In the genomic region with DNA sequence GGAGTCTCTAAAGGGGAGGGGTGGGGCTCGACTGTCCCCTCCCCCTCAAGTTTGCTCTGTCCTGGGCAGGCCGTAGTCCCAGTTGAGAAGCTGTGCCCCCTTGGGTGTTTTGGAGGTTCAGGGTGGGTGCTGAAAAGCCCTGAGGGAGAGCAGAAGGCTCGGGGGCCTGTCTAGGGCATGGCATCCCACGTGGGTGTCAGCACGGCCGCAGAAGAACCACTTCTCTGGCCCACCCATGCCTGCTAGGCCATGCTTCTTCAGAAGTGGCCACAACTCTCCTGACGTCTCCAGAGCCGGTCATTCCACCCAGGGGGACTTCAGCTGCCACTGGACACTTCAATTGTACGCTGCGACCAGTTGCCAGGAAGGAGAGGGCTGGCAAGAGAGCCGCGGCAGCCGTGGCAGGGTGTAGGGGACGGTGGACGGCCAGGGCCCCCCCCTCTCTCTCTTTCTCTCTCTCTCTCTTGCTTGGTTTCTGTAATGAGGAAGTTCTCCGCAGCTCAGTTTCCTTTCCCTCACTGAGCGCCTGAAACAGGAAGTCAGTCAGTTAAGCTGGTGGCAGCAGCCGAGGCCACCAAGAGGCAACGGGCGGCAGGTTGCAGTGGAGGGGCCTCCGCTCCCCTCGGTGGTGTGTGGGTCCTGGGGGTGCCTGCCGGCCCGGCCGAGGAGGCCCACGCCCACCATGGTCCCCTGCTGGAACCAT, we compare ENCODE assay signal across 9 cellular contexts. TPM values are rescaled to one million over a fixed set of nuclear protein-coding genes. Genes with fewer than 3 reads are reported as not detected.
DNase-seq lines count a peak whose midpoint lies in the region; ATAC-seq, FAIRE-seq and TF ChIP-seq lines count a peak whose summit lies in the region.
"Had no signal": no experiment of that assay in that cellular context is flagged by ENCODE, and none has a peak within 500 bp of the region (broad histone marks: within the 10 kb centered on the region; RNA-seq: fewer than 3 reads in every experiment).

A gene (plus strand): TSS at position 546 of the 703 bp plus-strand sequence. CDS start 137 bp downstream, at position 683.

- H3K27ac ChIP-seq in Panc1 (ENCODE audit: low read length) (no peak within 1 kb of the TSS), HepG2 (ENCODE audit: extremely low read length, insufficient read depth, low read length) (peak within 1 kb of the TSS; percentile 82)

- H3K27me3 ChIP-seq in Panc1 (ENCODE audit: control insufficient read depth, insufficient read depth, low read length): no peaks in the 10 kb centered on the region
- H3K27me3 ChIP-seq in HepG2 (ENCODE audit: control insufficient read depth in 1 of 2, insufficient read depth in 2 of 2, low read length in 2 of 2): no peaks in the 10 kb centered on the region; a peak in 1 of 5 replicates

- peak within 1 kb of the TSS; percentile 97 for H3K4me2 ChIP-seq in HepG2 (ENCODE audit: low read depth, low read length)

- TF ChIP-seq RAD21 in HepG2 (CRISPR knock-in tag; IDR thresholded peaks at IDR 0.05): peak; percentile 31; the same call in 1 of the 2 replicates

- no peak for FAIRE-seq in HepG2 (lab: Jason Lieb, UNC)
- FAIRE-seq: islet of Langerhans had no signal

- H3K9ac ChIP-seq in HepG2 (ENCODE audit: insufficient read depth, low read depth, low read length): peak within 1 kb of the TSS; percentile 72

- no peak for TF ChIP-seq EP300 in HepG2 (IDR thresholded peaks at IDR 0.05; ENCODE audit: low read depth in 2 of 2, low read length in 2 of 2)
- no peak; the same call in none of the 2 replicates for TF ChIP-seq EP300 in HepG2 (CRISPR knock-in tag; IDR thresholded peaks at IDR 0.05; ENCODE audit: borderline replicate concordance)

- H3K4me1 ChIP-seq in Panc1 (ENCODE audit: control insufficient read depth, insufficient read depth, low read length) (peaks cover 5% of the 10 kb centered on the region), HepG2 (ENCODE audit: insufficient read depth, low read length) (peaks cover 65% of the 10 kb centered on the region)

- WGBS in HepG2 (ENCODE audit: low lambda C conversion rate): 15% methylated on average over 23 of the region's 26 CpGs

- H3K4me3 ChIP-seq in Panc1 (ENCODE audit: low read depth in 2 of 2, low read length in 2 of 2): no peak within 1 kb of the TSS
- peak within 1 kb of the TSS; percentile 66 to 87 (median 80) for H3K4me3 ChIP-seq in HepG2 (replicated peaks in 1 of 3; ENCODE audit: insufficient read depth in 1 of 3, low read depth in 2 of 3, low read length in 3 of 3)

- H2AFZ ChIP-seq in HepG2 (ENCODE audit: low read length): peak within 1 kb of the TSS; percentile 24

- DNase-seq in GM13977 (ENCODE audit: low spot score) (peak; percentile 81), Panc1 (ENCODE audit: low read depth, low spot score) (no peak), activated gamma-delta T cell treated with Interleukin-2 at 50 U/mL for 16 hours (peak; percentile 75), HepG2 (ENCODE audit: low spot score) (peak; percentile 59), NCI-H345 (lab: John Stamatoyannopoulos, UW) (no peak), NCI-H2196 treated with DMSO at 0.1 percent for 48 hours (lab: John Stamatoyannopoulos, UW; ENCODE audit: unreplicated experiment) (no peak)
- DNase-seq in stimulated activated CD8-positive, alpha-beta memory T cell treated with anti-CD3 and anti-CD28 coated beads, Interleukin-4, amount 100 ng/mL, for 4 hours (ENCODE audit: low read depth in 2 of 2, low spot score in 1 of 2): peak; percentile 38 to 48

- CTCF ChIA-PET in Panc1 (lab: Charles Lee) (no interaction called here), HepG2 (lab: Yijun Ruan, JAX; ENCODE audit: low intra/inter-chr PET ratio, low total read pairs) (no interaction called here)

- POLR2A ChIA-PET in Panc1 (lab: Charles Lee) (no interaction called here), HepG2 (lab: Yijun Ruan, JAX) (interaction anchor here (0.8 to 4.0 kb wide), 15 partner anchors 10 to 205 kb away, joined by 3 to 40 read pairs (median 4); a partner anchor contains a TSS)

- H3K9me3 ChIP-seq in Panc1 (ENCODE audit: control insufficient read depth, insufficient read depth, low read depth, low read length) (no peaks in the 10 kb centered on the region), HepG2 (ENCODE audit: low read length) (no peaks in the 10 kb centered on the region)

- H3K36me3 ChIP-seq in Panc1 (ENCODE audit: control insufficient read depth, insufficient read depth, low read length) (no peaks in the 10 kb centered on the region), HepG2 (replicated peaks in 1 of 2; ENCODE audit: control insufficient read depth in 1 of 2, insufficient read depth in 2 of 2, low read length in 2 of 2) (no peaks in the 10 kb centered on the region)

- ATAC-seq in HG02763 (IDR thresholded peaks at IDR 0.05; ENCODE audit: unreplicated experiment) (peak; percentile 41), Panc1 (0 out of 2 replicates have a peak, but pooled peaks have one; percentile 19), HepG2 (peak; percentile 10)

- TF ChIP-seq CTCF in GM13977 (IDR thresholded peaks at IDR 0.05; ENCODE audit: extremely low read depth, insufficient read depth, missing control alignments): no peak
- no peak for TF ChIP-seq CTCF in Panc1 (IDR thresholded peaks at IDR 0.05)
- TF ChIP-seq CTCF in HepG2 (CRISPR knock-in tag; IDR thresholded peaks at IDR 0.05): no peak

- intact Hi-C loops in Panc1 (cut with micrococcal nuclease; ENCODE audit: unreplicated experiment) (no loop called here), HepG2 (cut with micrococcal nuclease; ENCODE audit: unreplicated experiment) (loop anchor here (1.0 to 5.0 kb wide), 3 partner anchors 62 to 203 kb away; no protein-coding TSS in a partner anchor)

- BruUV-seq in Panc1 (replicated peaks; lab: Mats Ljungman, UMichigan) (no TSS peak), HepG2 (replicated peaks; lab: Mats Ljungman, UMichigan) (TSS peak; percentile 75)

- in situ Hi-C loops in GM13977 (cut with MboI; ENCODE audit: low pct_unique_long_range_greater_than_20kb, low sequenced_read_pairs, unreplicated experiment) (no loop called here), Panc1 (cut with HindIII; ENCODE audit: low pct_unique_long_range_greater_than_20kb, low sequenced_read_pairs) (no loop called here), HepG2 (cut with HindIII; ENCODE audit: extremely low pct_ligation_motif_present, low pct_unique_long_range_greater_than_20kb) (no loop called here)

- H4K20me1 ChIP-seq in HepG2 (ENCODE audit: insufficient read depth, low read length): 0 out of 2 replicates have a peak, but pooled peaks cover 3% of the 10 kb centered on the region

- TF ChIP-seq POLR2A in HepG2 (IDR thresholded peaks at IDR 0.05; ENCODE audit: insufficient read depth in 1 of 2, low read depth in 2 of 2, low read length in 2 of 2): no peak

- H3K79me2 ChIP-seq in HepG2 (ENCODE audit: insufficient read depth, low read length): no peaks in the 10 kb centered on the region

TF ChIP-seq in HepG2, 621 proteins besides CTCF, POLR2A, EP300 and RAD21 (continues in another document):
- TF ChIP-seq PCBP1 (IDR thresholded peaks at IDR 0.05; ENCODE audit: borderline replicate concordance, low read depth, low read length) (peak; percentile 76; the same call in 1 of the 2 replicates), SMAD1 (CRISPR knock-in tag; IDR thresholded peaks at IDR 0.05; ENCODE audit: borderline replicate concordance, low read depth) (0 out of 2 replicates have a peak, but pooled peaks have one; percentile 55), RBM22 (optimal IDR thresholded peaks at IDR 0.05; ENCODE audit: low read length) (no peak)

RNA-seq across cellular contexts. Expression of the gene that starts here (rescaled TPM):
- total RNA-seq in Panc1 (2021; ENCODE audit: unreplicated experiment): 0.39 TPM
- 0.18 TPM for polyA plus RNA-seq in Panc1 (2012; ENCODE audit: insufficient read length)
- total RNA-seq in HepG2 (2016; rRNA removed; fragmentation: Illumina TruSeq; extraction: Trizol): 17.7 and 18.0 TPM in 2 replicates
- total RNA-seq in HepG2 (2016; cell fraction: cytosol; rRNA removed; fragmentation: Illumina TruSeq; extraction: Trizol; ENCODE audit: low read depth): 4.6 and 5.5 TPM in 2 replicates
- 15.5 and 19.4 TPM in 2 replicates for total RNA-seq in HepG2 (2016; cell fraction: insoluble cytoplasmic fraction; rRNA removed; fragmentation: Illumina TruSeq; extraction: Trizol)
- 12.4 TPM in 2 replicates for total RNA-seq in HepG2 (2016; cell fraction: membrane; rRNA removed; fragmentation: Illumina TruSeq; extraction: Trizol)
- 15.5 and 17.7 TPM in 2 replicates for total RNA-seq in HepG2 (2016; cell fraction: nucleus; rRNA removed; fragmentation: Illumina TruSeq; extraction: Trizol)
- polyA plus RNA-seq in HepG2 (2011; rRNA removed): 16.1 and 16.7 TPM in 2 replicates
- polyA plus RNA-seq in HepG2 (2011; cell fraction: cytosol; rRNA removed): 7.7 and 8.6 TPM in 2 replicates
- 55.2 and 72.1 TPM in 2 replicates for polyA plus RNA-seq in HepG2 (2011; cell fraction: nucleus; rRNA removed)
- 36.4 and 42.1 TPM in 2 replicates for polyA plus RNA-seq in HepG2 (2012)
- 2.5 and 2.6 TPM in 2 replicates for polyA plus RNA-seq in HepG2 (2016; cell fraction: cytosol; fragmentation: Illumina TruSeq; extraction: Trizol; ENCODE audit: low read depth)
- polyA plus RNA-seq in HepG2 (2016; cell fraction: insoluble cytoplasmic fraction; fragmentation: Illumina TruSeq; extraction: Trizol; ENCODE audit: low read depth): 16.3 and 21.7 TPM in 2 replicates
- 8.3 and 8.6 TPM in 2 replicates for polyA plus RNA-seq in HepG2 (2016; cell fraction: membrane; fragmentation: Illumina TruSeq; extraction: Trizol; ENCODE audit: low read depth)
- polyA plus RNA-seq in HepG2 (2016; cell fraction: nucleus; fragmentation: Illumina TruSeq; extraction: Trizol; ENCODE audit: insufficient read depth, low read depth): 28.7 and 30.7 TPM in 2 replicates
- polyA minus RNA-seq in HepG2 (2011; rRNA and poly(A)+ RNA removed; ENCODE audit: low replicate concordance): 0.09 and 29.9 TPM in 2 replicates
- 15.4 and 25.3 TPM in 2 replicates for polyA minus RNA-seq in HepG2 (2011; cell fraction: cytosol; rRNA and poly(A)+ RNA removed)
- polyA minus RNA-seq in HepG2 (2011; cell fraction: nucleus; rRNA and poly(A)+ RNA removed): 36.4 and 40.5 TPM in 2 replicates

Comparison
In these comparisons a context has a peak if more than half of its experiments do, and no peak if none do; other contexts are left out.
1. Peak in ATAC-seq in Panc1; RNA of the gene not detected or under 1 TPM.
2. DNase-seq: peak in GM13977 (single experiment), activated gamma-delta T cell treated with Interleukin-2 at 50 U/mL for 16 hours (single experiment), HepG2 (single experiment) and stimulated activated CD8-positive, alpha-beta memory T cell treated with anti-CD3 and anti-CD28 coated beads, Interleukin-4, amount 100 ng/mL, for 4 hours (2 of 2); none in Panc1 (single experiment), NCI-H345 (single experiment) and NCI-H2196 treated with DMSO at 0.1 percent for 48 hours (single experiment).
3. H3K4me3 ChIP-seq: peak in HepG2 (3 of 3); none in Panc1 (0 of 2).
4. Peak in every context shown above with its lines, with median percentiles within 50 percentile points of each other: ATAC-seq.